Comparison of ENCODE assay signal across 32 cellular contexts in genomic region chr3:171307988-171308387, GRCh38.
"Had no signal": no experiment of that assay in that cellular context is flagged by ENCODE, and none has a peak within 500 bp of the region (broad histone marks: within the 10 kb centered on the region; RNA-seq: fewer than 3 reads in every experiment).

No MANE protein-coding gene starts in this region.

- ATAC-seq: activated CD8-positive, alpha-beta T cell treated with anti-CD3 and anti-CD28 coated beads, Interleukin-2, amount 10 ng/mL, durations not matched to agents 7 days and 5 days; Panc1; Right ventricle myocardium inferior; T-cell had no signal

- H3K27me3 ChIP-seq: brain microvascular endothelial cell, cardiac muscle cell, MG63 had no signal

- DNase-seq: activated CD4-positive, alpha-beta T cell treated with anti-CD3 and anti-CD28 coated beads, Interleukin-2, amount 50 U/mL, for 1 hour; activated CD4-positive, CD25-positive, alpha-beta regulatory T cell; activated CD8-positive, alpha-beta memory T cell treated with anti-CD3 and anti-CD28 coated beads, Interleukin-2, amount 50 U/mL, for 48 hours; activated CD8-positive, alpha-beta T cell treated with anti-CD3 and anti-CD28 coated beads, Interleukin-2, amount 10 ng/mL, durations not matched to agents 7 days and 5 days; activated gamma-delta T cell; activated naive CD4-positive, alpha-beta T cell treated with anti-CD3 and anti-CD28 coated beads for 36 hours; activated T-cell treated with anti-CD3 and anti-CD28 coated beads, Interleukin-2, amount 50 U/mL, for 1 hour; amygdala; brain microvascular endothelial cell; MG63; MV-4-11; NCI-H1092 treated with DMSO at 0.1 percent for 48 hours; NCI-H1417 treated with DMSO at 0.1 percent for 48 hours; NCI-H1694; NCI-H2029; NCI-H345; NCI-H510A treated with DMSO at 0.1 percent for 48 hours; NCI-H69; NK-92 treated with Interleukin-12 subunit alpha and Interleukin-12 subunit beta, amount 100 ng/mL, for 24 hours; OCI-M1; RPMI8226; T-cell; T-helper 2 cell; T1000 had no signal

- FAIRE-seq: TTC549 had no signal

- H3K27ac Mint-ChIP-seq: activated CD8-positive, alpha-beta T cell treated with anti-CD3 and anti-CD28 coated beads, Interleukin-2, amount 10 ng/mL, durations not matched to agents 7 days and 5 days; activated naive CD4-positive, alpha-beta T cell treated with anti-CD3 and anti-CD28 coated beads for 36 hours had no signal

- H3K4me3 ChIP-seq: cardiac muscle cell, MG63, SK-N-MC had no signal

- H3K27me3 Mint-ChIP-seq: activated naive CD8-positive, alpha-beta T cell; T-cell had no signal

- H3K27ac ChIP-seq: KMS-11, SK-N-MC, VCaP had no signal

- H3K36me3 ChIP-seq: brain microvascular endothelial cell, cardiac muscle cell, MG63 had no signal

- H3K4me3 Mint-ChIP-seq: activated CD8-positive, alpha-beta T cell treated with anti-CD3 and anti-CD28 coated beads, Interleukin-2, amount 10 ng/mL, durations not matched to agents 7 days and 5 days; activated naive CD4-positive, alpha-beta T cell treated with anti-CD3 and anti-CD28 coated beads for 36 hours; activated naive CD8-positive, alpha-beta T cell; T-cell had no signal
